In genomic region chr10:58322072-58322834, GRCh38 we compare ENCODE assay signal across 8 cellular contexts. TPM values are rescaled to one million over a fixed set of nuclear protein-coding genes. Genes with fewer than 3 reads are reported as not detected.
DNase-seq lines count a peak whose midpoint lies in the region; ATAC-seq, FAIRE-seq and TF ChIP-seq lines count a peak whose summit lies in the region.

No MANE protein-coding gene starts in this region.

- TF ChIP-seq CTCF in vagina (IDR thresholded peaks at IDR 0.05) (no peak), glutamatergic neuron (IDR thresholded peaks at IDR 0.05; ENCODE audit: partially characterized antibody, unreplicated experiment) (no peak)

- FAIRE-seq in GM12891 (lab: Jason Lieb, UNC) = peak; percentile 68

- H3K27ac ChIP-seq in right cardiac atrium (ENCODE audit: low read length) = no peak overlapping the region
- no peak overlapping the region for H3K27ac ChIP-seq in vagina

- no peak overlapping the region for H3K27ac Mint-ChIP-seq in activated CD4-positive, alpha-beta T cell treated with anti-CD3 and anti-CD28 coated beads, Interleukin-2, amount 10 ng/mL, durations not matched to agents 24 days and 14 days
- H3K27ac Mint-ChIP-seq in glutamatergic neuron (ENCODE audit: unreplicated experiment) = no peak overlapping the region

- DNase-seq in GM12891 (ENCODE audit: insufficient read length, low spot score) (no peak), HCEC 1CT (peak; percentile 67), MV-4-11 (lab: John Stamatoyannopoulos, UW) (peak; percentile 98), right cardiac atrium (no peak), vagina (ENCODE audit: extremely low spot score in 2 of 2) (no peak), glutamatergic neuron (no peak), SHP77 (lab: John Stamatoyannopoulos, UW) (no peak)
- no peak for DNase-seq in activated CD4-positive, alpha-beta T cell treated with anti-CD3 and anti-CD28 coated beads, Interleukin-2, amount 10 ng/mL, durations not matched to agents 24 days and 14 days

- H3K4me3 ChIP-seq in right cardiac atrium (ENCODE audit: low read length) (no peak overlapping the region), vagina (no peak overlapping the region)

- intact Hi-C loops in right cardiac atrium (cut with DNase I) = no loop called here
- intact Hi-C loops in vagina (cut with DNase I) = no loop called here
- intact Hi-C loops in activated CD4-positive, alpha-beta T cell treated with anti-CD3 and anti-CD28 coated beads, Interleukin-2, amount 10 ng/mL, durations not matched to agents 24 days and 14 days (cut with micrococcal nuclease) = no loop called here

- H3K36me3 ChIP-seq in vagina = no peaks in the 10 kb centered on the region

- TF ChIP-seq POLR2A in GM12891 (IDR thresholded peaks at IDR 0.05; ENCODE audit: low read depth, low read length) = no peak
- no peak for TF ChIP-seq POLR2A in vagina (IDR thresholded peaks at IDR 0.05)

- peak; percentile 7 to 34 for ATAC-seq in right cardiac atrium

- H3K4me3 Mint-ChIP-seq in activated CD4-positive, alpha-beta T cell treated with anti-CD3 and anti-CD28 coated beads, Interleukin-2, amount 10 ng/mL, durations not matched to agents 24 days and 14 days = no peak overlapping the region
- no peak overlapping the region for H3K4me3 Mint-ChIP-seq in glutamatergic neuron (ENCODE audit: unreplicated experiment)

- H3K27me3 ChIP-seq in right cardiac atrium (ENCODE audit: control insufficient read depth, insufficient read depth) = no peaks in the 10 kb centered on the region
- H3K27me3 ChIP-seq in vagina = no peaks in the 10 kb centered on the region

- H3K9me3 ChIP-seq in right cardiac atrium (ENCODE audit: control insufficient read depth, low read length) (no peaks in the 10 kb centered on the region), vagina (no peaks in the 10 kb centered on the region)

- H3K4me1 Mint-ChIP-seq in activated CD4-positive, alpha-beta T cell treated with anti-CD3 and anti-CD28 coated beads, Interleukin-2, amount 10 ng/mL, durations not matched to agents 24 days and 14 days = peaks cover 6% of the 10 kb centered on the region
- no peaks in the 10 kb centered on the region for H3K4me1 Mint-ChIP-seq in glutamatergic neuron (ENCODE audit: low read depth, unreplicated experiment)

- WGBS in right cardiac atrium = 63% methylated on average over 3 of the region's 3 CpGs

- no peaks in the 10 kb centered on the region for H3K36me3 Mint-ChIP-seq in activated CD4-positive, alpha-beta T cell treated with anti-CD3 and anti-CD28 coated beads, Interleukin-2, amount 10 ng/mL, durations not matched to agents 24 days and 14 days (ENCODE audit: low read depth)
- H3K36me3 Mint-ChIP-seq in glutamatergic neuron (ENCODE audit: unreplicated experiment) = no peaks in the 10 kb centered on the region

- peaks cover 7% of the 10 kb centered on the region for H3K27me3 Mint-ChIP-seq in activated CD4-positive, alpha-beta T cell treated with anti-CD3 and anti-CD28 coated beads, Interleukin-2, amount 10 ng/mL, durations not matched to agents 24 days and 14 days
- H3K27me3 Mint-ChIP-seq in glutamatergic neuron (ENCODE audit: unreplicated experiment) = no peaks in the 10 kb centered on the region

- H3K9me3 Mint-ChIP-seq in activated CD4-positive, alpha-beta T cell treated with anti-CD3 and anti-CD28 coated beads, Interleukin-2, amount 10 ng/mL, durations not matched to agents 24 days and 14 days = no peaks in the 10 kb centered on the region
- H3K9me3 Mint-ChIP-seq in glutamatergic neuron (ENCODE audit: unreplicated experiment) = peaks cover 3% of the 10 kb centered on the region

- H3K4me1 ChIP-seq in right cardiac atrium (ENCODE audit: control insufficient read depth, insufficient read depth, low read length) (no peaks in the 10 kb centered on the region), vagina (no peaks in the 10 kb centered on the region)

TF ChIP-seq in GM12891, 5 proteins besides CTCF, POLR2A, EP300 and RAD21:
- TF ChIP-seq TAF1 (IDR thresholded peaks at IDR 0.05; ENCODE audit: low read depth, low read length) = no peak
- peak; percentile 52; the same call in 1 of the 2 replicates for TF ChIP-seq SPI1 (IDR thresholded peaks at IDR 0.05; ENCODE audit: low read depth, low read length)

RNA-seq across cellular contexts. Expression of gene UBE2D1, which starts 12.6 kb away (rescaled TPM):
- polyA plus RNA-seq in GM12891 (2012; ENCODE audit: low read depth, missing spikeins) = 5.4 TPM
- 10 to 100 TPM; 28.0 to 40.3 (median 33.1) TPM for total RNA-seq in right cardiac atrium
- 37.0 TPM for polyA plus RNA-seq in right cardiac atrium
- 10.1 TPM for total RNA-seq in vagina
- 15.1 and 19.4 TPM in 2 replicates for total RNA-seq in activated CD4-positive, alpha-beta T cell treated with anti-CD3 and anti-CD28 coated beads, Interleukin-2, amount 10 ng/mL, durations not matched to agents 24 days and 14 days
- 48.1 TPM for total RNA-seq in glutamatergic neuron (ENCODE audit: unreplicated experiment)

RNA-seq across cellular contexts. Expression of gene CISD1, which starts 53.3 kb away (rescaled TPM):
- polyA plus RNA-seq in GM12891 (2012; ENCODE audit: low read depth, missing spikeins) = 25.9 TPM
- 100 to 1,000 TPM; 119 to 159 (median 137) TPM for total RNA-seq in right cardiac atrium
- polyA plus RNA-seq in right cardiac atrium = 100 TPM
- 16.0 TPM for total RNA-seq in vagina
- total RNA-seq in activated CD4-positive, alpha-beta T cell treated with anti-CD3 and anti-CD28 coated beads, Interleukin-2, amount 10 ng/mL, durations not matched to agents 24 days and 14 days = 62.6 and 64.2 TPM in 2 replicates
- 29.3 TPM for total RNA-seq in glutamatergic neuron (ENCODE audit: unreplicated experiment)

RNA-seq across cellular contexts. Expression of gene IPMK, which starts 54.6 kb away (rescaled TPM):
- 1.6 TPM for polyA plus RNA-seq in GM12891 (2012; ENCODE audit: low read depth, missing spikeins)
- total RNA-seq in right cardiac atrium (1 to 10 TPM; 2.1 to 2.6 (median 2.3) TPM), vagina (6.1 TPM), glutamatergic neuron (ENCODE audit: unreplicated experiment) (7.6 TPM)
- polyA plus RNA-seq in right cardiac atrium = 1.2 TPM
- total RNA-seq in activated CD4-positive, alpha-beta T cell treated with anti-CD3 and anti-CD28 coated beads, Interleukin-2, amount 10 ng/mL, durations not matched to agents 24 days and 14 days = 8.1 and 9.0 TPM in 2 replicates

Comparison
In these comparisons a context has a peak if more than half of its experiments do, and no peak if none do; other contexts are left out.
1. DNase-seq: peak in HCEC 1CT (single experiment) and MV-4-11 (single experiment); none in GM12891 (single experiment), right cardiac atrium (0 of 3), vagina (0 of 2), activated CD4-positive, alpha-beta T cell treated with anti-CD3 and anti-CD28 coated beads, Interleukin-2, amount 10 ng/mL, durations not matched to agents 24 days and 14 days (single experiment), glutamatergic neuron (single experiment) and SHP77 (0 of 2).